Comparison of ENCODE assay signal across 17 cellular contexts in the genomic region with DNA sequence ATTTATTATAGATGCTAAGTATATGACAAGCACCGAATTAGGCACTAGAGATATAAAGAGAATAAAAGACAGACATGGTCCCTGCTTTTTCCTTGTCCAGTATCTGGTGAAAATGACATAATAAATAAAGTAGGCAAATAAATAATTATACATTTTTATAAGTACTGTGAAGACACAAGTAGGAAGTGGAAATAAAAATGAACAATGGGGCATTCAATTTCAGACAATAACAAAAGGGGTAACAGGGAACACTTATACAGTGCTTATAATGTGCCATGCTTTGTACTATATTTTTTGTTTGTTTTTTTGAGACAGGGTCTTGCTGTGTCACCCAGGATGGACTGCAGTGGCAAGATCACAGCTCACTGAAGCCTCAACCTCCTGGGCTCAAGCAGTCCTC.
DNase-seq lines count a peak whose midpoint lies in the region; ATAC-seq lines count a peak whose summit lies in the region.
"Had no signal": no experiment of that assay in that cellular context is flagged by ENCODE, and none has a peak within 500 bp of the region (broad histone marks: within the 10 kb centered on the region; RNA-seq: fewer than 3 reads in every experiment).

No MANE protein-coding gene starts in this region.

- DNase-seq in DMS153 (lab: John Stamatoyannopoulos, UW) (peak; percentile 18), DMS153 treated with DMSO at 0.1 percent for 48 hours (lab: John Stamatoyannopoulos, UW; ENCODE audit: unreplicated experiment) (no peak), caudate nucleus (lab: John Stamatoyannopoulos, UW) (no peak), globus pallidus (ENCODE audit: low spot score) (peak; percentile 42), SW 1271 (lab: John Stamatoyannopoulos, UW) (no peak), RKO (ENCODE audit: low spot score) (no peak)
- DNase-seq: AML-193; Caco-2; CD4-positive, alpha-beta T cell; DMS79 treated with DMSO at 0.1 percent for 48 hours; GF-D8; H9 had no signal

- peak overlapping the region; percentile 24 for H3K27ac ChIP-seq in caudate nucleus (ENCODE audit: low read depth, low read length)
- H3K27ac ChIP-seq: 22Rv1, A549, C4-2B had no signal

- no peak for ATAC-seq in GM21825 (IDR thresholded peaks at IDR 0.05; ENCODE audit: unreplicated experiment)
- ATAC-seq: A549, HepG2 had no signal

Comparison
In these comparisons a context has a peak if more than half of its experiments do, and no peak if none do; other contexts are left out.
1. DNase-seq: peak in DMS153 (single experiment) and globus pallidus (single experiment); none in DMS153 treated with DMSO at 0.1 percent for 48 hours (single experiment), caudate nucleus (0 of 61), SW 1271 (0 of 2) and RKO (single experiment).